ENCODE assay signal across 9 cellular contexts in the genomic region with DNA sequence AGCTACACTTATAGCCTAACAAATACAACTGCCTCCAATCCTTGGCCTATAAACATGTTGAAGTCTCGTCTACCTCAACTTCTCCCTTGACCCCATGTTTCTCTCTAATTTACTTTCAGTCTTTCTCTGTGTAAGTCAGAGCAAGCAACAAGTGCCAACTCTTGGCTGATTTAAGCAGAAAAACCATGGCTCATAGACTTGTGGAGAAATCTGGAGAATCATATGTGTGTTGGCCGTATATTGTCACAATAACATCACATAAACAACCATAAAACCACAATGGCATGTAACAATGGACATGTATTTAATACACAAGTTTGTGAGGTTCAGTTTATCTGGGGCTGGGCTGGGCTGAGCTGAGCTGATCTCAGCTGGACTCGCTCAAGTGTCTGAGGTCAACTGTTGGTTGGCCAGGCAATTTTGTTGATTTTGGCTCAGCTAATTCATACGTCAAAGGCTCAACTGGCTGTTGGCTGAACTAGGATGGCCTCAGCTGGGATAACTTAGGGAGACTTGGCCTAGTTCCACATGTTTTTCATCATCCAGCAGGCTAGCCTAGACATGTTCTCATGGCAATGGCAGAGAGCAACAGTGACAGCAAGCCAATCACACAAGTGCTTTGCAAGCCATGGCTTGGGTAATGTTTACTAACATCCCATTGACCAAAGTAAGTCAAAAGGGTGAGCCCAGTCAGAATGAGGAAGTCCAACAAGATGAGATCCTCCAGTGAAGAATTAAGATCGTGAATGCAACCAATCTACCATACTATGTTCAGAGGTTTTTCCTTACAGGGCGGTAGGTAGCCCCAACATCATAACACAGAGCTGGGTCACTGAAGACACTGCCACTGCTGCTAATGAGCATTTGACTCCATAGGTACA. TPM values are rescaled to one million over a fixed set of nuclear protein-coding genes. Genes with fewer than 3 reads are reported as not detected.
DNase-seq lines count a peak whose midpoint lies in the region; TF ChIP-seq lines count a peak whose summit lies in the region.
"Had no signal": no experiment of that assay in that cellular context is flagged by ENCODE, and none has a peak within 500 bp of the region (broad histone marks: within the 10 kb centered on the region; RNA-seq: fewer than 3 reads in every experiment).

No MANE protein-coding gene starts in this region.

- no peak overlapping the region for H3K9ac ChIP-seq in neural progenitor cell

- H2AFZ ChIP-seq in neural progenitor cell (replicated peaks), result no peak overlapping the region

- no peak overlapping the region for H3K4me2 ChIP-seq in neural progenitor cell

- H3K9me3 Mint-ChIP-seq in brain (peaks cover 0 to 5% (median 0%) of the 10 kb centered on the region in 5 experiments), neural progenitor cell (no peaks in the 10 kb centered on the region)

- H3K4me3 Mint-ChIP-seq in brain (peak overlapping the region in 2 of 5 experiments; percentile 42 to 67), neural progenitor cell (no peak overlapping the region)

- TF ChIP-seq CTCF in brain (conservative IDR thresholded peaks at IDR 0.05), result no peak
- TF ChIP-seq CTCF in thyroid gland (IDR thresholded peaks at IDR 0.05), result no peak
- no peak for TF ChIP-seq CTCF in neural progenitor cell (IDR thresholded peaks at IDR 0.05)

- peak overlapping the region; percentile 85 to 92 (median 88) for H3K27ac ChIP-seq in thyroid gland
- no peak overlapping the region for H3K27ac ChIP-seq in neural progenitor cell
- H3K27ac ChIP-seq: cardiac muscle cell had no signal

- H3K27me3 ChIP-seq in thyroid gland (no peaks in the 10 kb centered on the region), neural progenitor cell (no peaks in the 10 kb centered on the region)
- H3K27me3 ChIP-seq: cardiac muscle cell had no signal

- no peaks in the 10 kb centered on the region for H3F3A ChIP-seq in neural progenitor cell (ENCODE audit: low read depth)

- 27 to 36% methylated on average over 6 of the region's 6 CpGs for WGBS in thyroid gland, 2 donors

- intact Hi-C loops in thyroid gland (cut with DNase I), result no loop called here

- no peaks in the 10 kb centered on the region for H3K36me3 Mint-ChIP-seq in brain
- H3K36me3 Mint-ChIP-seq in neural progenitor cell, result no peaks in the 10 kb centered on the region

- TF ChIP-seq POLR2A in thyroid gland (IDR thresholded peaks at IDR 0.05), result peak in 1 of 2 donors; percentile 46

- H3K79me2 ChIP-seq in neural progenitor cell (ENCODE audit: low read depth), result no peaks in the 10 kb centered on the region

- H3K9me3 ChIP-seq in thyroid gland, result no peaks in the 10 kb centered on the region
- H3K9me3 ChIP-seq in neural progenitor cell (ENCODE audit: low read depth), result no peaks in the 10 kb centered on the region

- DNase-seq in DMS53 (lab: John Stamatoyannopoulos, UW) (peak; percentile 96), NCI-H2171 treated with DMSO at 0.1 percent for 48 hours (lab: John Stamatoyannopoulos, UW) (peak; percentile 72), kidney tubule cell (ENCODE audit: low spot score) (peak; percentile 99), thyroid gland (peak; percentile 85 to 88), neural progenitor cell (ENCODE audit: low spot score) (no peak), NK-92 (lab: John Stamatoyannopoulos, UW; ENCODE audit: unreplicated experiment) (no peak)
- DNase-seq in activated CD4-positive, CD25-positive, alpha-beta regulatory T cell (lab: John Stamatoyannopoulos, UW), result no peak

- H3K4me1 ChIP-seq in thyroid gland (peaks cover 21 to 56% of the 10 kb centered on the region in 2 donors), neural progenitor cell (no peaks in the 10 kb centered on the region)

- H3K36me3 ChIP-seq in thyroid gland (no peaks in the 10 kb centered on the region), neural progenitor cell (no peaks in the 10 kb centered on the region)
- H3K36me3 ChIP-seq: cardiac muscle cell had no signal

- peaks cover 17% of the 10 kb centered on the region for H3K27me3 Mint-ChIP-seq in brain
- peaks cover 8% of the 10 kb centered on the region for H3K27me3 Mint-ChIP-seq in neural progenitor cell (ENCODE audit: insufficient read depth, low read depth)

- H3K27ac Mint-ChIP-seq in brain (peak overlapping the region; percentile 76 to 97 (median 86)), neural progenitor cell (no peak overlapping the region)

- H3K4me1 Mint-ChIP-seq in brain (peaks cover 64% of the 10 kb centered on the region), neural progenitor cell (peaks cover 7% of the 10 kb centered on the region)

- no peaks in the 10 kb centered on the region for H4K20me1 ChIP-seq in neural progenitor cell (ENCODE audit: low read depth)

- no peak overlapping the region for H3K4me3 ChIP-seq in thyroid gland (replicated peaks in 1 of 3)
- no peak overlapping the region for H3K4me3 ChIP-seq in neural progenitor cell
- H3K4me3 ChIP-seq: cardiac muscle cell had no signal

RNA-seq across cellular contexts. Expression of gene TBC1D22B, which starts 12.9 kb away (rescaled TPM):
- 16.3 TPM for polyA plus RNA-seq in brain (ENCODE audit: insufficient read depth, low read depth, low replicate concordance)
- total RNA-seq in thyroid gland, result 10 to 100 TPM; 11.5 to 15.7 (median 14.2) TPM
- 16.2 and 16.5 TPM in 2 replicates for total RNA-seq in neural progenitor cell (ENCODE audit: low replicate concordance)

RNA-seq across cellular contexts. Expression of gene TMEM217, which starts 13.3 kb away (rescaled TPM):
- 1.1 TPM for polyA plus RNA-seq in brain (ENCODE audit: insufficient read depth, low read depth, low replicate concordance)
- total RNA-seq in thyroid gland, result 1 to 10 TPM in 2 of 4 donors, under 1 TPM in 1, not detected in 1; 0.22 to 3.8 (median 1.0) TPM
- 0.09 TPM in 1 of 2 replicates, not detected in the other for total RNA-seq in neural progenitor cell (ENCODE audit: low replicate concordance)

Comparison
In these comparisons a context has a peak if more than half of its experiments do, and no peak if none do; other contexts are left out.
1. DNase-seq: peak in DMS53 (single experiment), NCI-H2171 treated with DMSO at 0.1 percent for 48 hours (single experiment), kidney tubule cell (single experiment) and thyroid gland (2 of 2); none in activated CD4-positive, CD25-positive, alpha-beta regulatory T cell (0 of 4), neural progenitor cell (single experiment) and NK-92 (single experiment).